ENCODE assay signal across 13 cellular contexts in the genomic region with DNA sequence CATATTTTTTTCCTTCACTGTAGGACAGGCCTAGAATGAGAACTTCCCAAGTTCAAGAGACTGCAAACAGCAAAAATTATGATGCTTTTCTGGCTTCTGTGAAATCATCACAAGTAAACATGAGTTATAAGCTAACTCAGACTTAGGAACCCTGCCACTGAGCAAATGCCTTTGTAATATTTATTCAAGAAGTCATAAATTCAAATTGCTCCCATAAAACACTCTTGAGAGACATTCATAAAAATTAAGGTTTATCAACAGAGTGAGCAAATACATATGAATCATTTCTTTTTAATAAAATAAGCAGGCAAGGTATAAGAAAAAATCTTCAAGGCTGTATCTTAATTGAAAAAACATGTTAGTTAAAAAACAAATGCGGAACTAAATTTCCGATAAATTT.
"Had no signal": no experiment of that assay in that cellular context is flagged by ENCODE, and none has a peak within 500 bp of the region (broad histone marks: within the 10 kb centered on the region; RNA-seq: fewer than 3 reads in every experiment).

No MANE protein-coding gene starts in this region.

- H3K36me3 ChIP-seq: upper lobe of right lung had no signal

- H3K9me3 ChIP-seq: body of pancreas, upper lobe of right lung had no signal

- H3K27ac ChIP-seq: upper lobe of right lung had no signal

- H3K27me3 ChIP-seq: body of pancreas, upper lobe of right lung had no signal

- H3K4me1 ChIP-seq: upper lobe of right lung had no signal

- DNase-seq: activated CD4-positive, alpha-beta T cell treated with anti-CD3 and anti-CD28 coated beads, Interleukin-2, amount 10 ng/mL, durations not matched to agents 7 days and 5 days; activated CD4-positive, CD25-positive, alpha-beta regulatory T cell; activated CD8-positive, alpha-beta memory T cell treated with anti-CD3 and anti-CD28 coated beads for 24 hours; activated naive CD4-positive, alpha-beta T cell treated with anti-CD3 and anti-CD28 coated beads for 36 hours; body of pancreas; erythroblast; mammary epithelial cell; stimulated activated CD4-positive, alpha-beta T cell treated with anti-CD3 and anti-CD28 coated beads, Interleukin-4, amount 100 ng/mL, for 1 hour; stimulated activated CD8-positive, alpha-beta memory T cell treated with anti-CD3 and anti-CD28 coated beads, Interleukin-4, amount 100 ng/mL, for 48 hours; stimulated activated naive CD8-positive, alpha-beta T cell treated with anti-CD3 and anti-CD28 coated beads, Interleukin-15, Interleukin-2, amounts not matched to agents 100 U/mL and 50 U/mL, for 24 hours; T-helper 17 cell; upper lobe of right lung had no signal

- H3K4me3 ChIP-seq: body of pancreas, upper lobe of right lung had no signal

- ATAC-seq: body of pancreas; left lobe of liver; stimulated activated naive CD8-positive, alpha-beta T cell treated with anti-CD3 and anti-CD28 coated beads, Interleukin-15, Interleukin-2, amounts not matched to agents 100 U/mL and 50 U/mL, for 24 hours; T-helper 17 cell; upper lobe of right lung had no signal
